23 cellular contexts compared by ENCODE assay signal in the genomic region with DNA sequence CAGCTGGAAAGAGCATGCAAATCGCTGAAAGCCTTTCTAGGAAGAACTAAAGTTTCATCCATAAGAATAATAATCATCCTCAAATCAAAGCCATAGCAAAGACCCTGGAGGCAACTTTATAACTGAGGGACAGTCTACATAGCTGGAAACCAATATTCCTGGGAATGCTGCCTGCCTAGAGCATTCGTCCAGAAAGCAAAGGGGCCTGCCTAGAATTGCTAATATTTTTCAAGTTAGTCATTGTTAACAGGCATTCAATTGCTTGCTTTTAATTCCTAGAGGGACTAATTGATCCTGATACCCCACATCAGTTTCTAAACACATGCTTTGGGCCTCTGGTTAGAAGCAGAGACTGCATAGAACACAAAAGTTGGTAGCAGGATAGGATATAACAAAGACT. TPM values are rescaled to one million over a fixed set of nuclear protein-coding genes. Genes with fewer than 3 reads are reported as not detected.
"Had no signal": no experiment of that assay in that cellular context is flagged by ENCODE, and none has a peak within 500 bp of the region (broad histone marks: within the 10 kb centered on the region; RNA-seq: fewer than 3 reads in every experiment).

No MANE protein-coding gene starts in this region.

- FAIRE-seq: TTC549 had no signal

- DNase-seq: activated CD4-positive, alpha-beta T cell treated with anti-CD3 and anti-CD28 coated beads, Interleukin-2, amount 10 ng/mL, durations not matched to agents 24 days and 14 days; activated CD4-positive, alpha-beta T cell treated with anti-CD3 and anti-CD28 coated beads, Interleukin-2, amount 50 U/mL, for 4 hours; activated CD8-positive, alpha-beta T cell treated with anti-CD3 and anti-CD28 coated beads for 36 hours; activated gamma-delta T cell treated with Interleukin-2 at 50 U/mL for 16 hours; activated naive CD4-positive, alpha-beta T cell treated with anti-CD3 and anti-CD28 coated beads for 36 hours; activated naive CD8-positive, alpha-beta T cell treated with anti-CD3 and anti-CD28 coated beads, Interleukin-2, amount 50 U/mL, for 24 hours; activated T-cell treated with anti-CD3 and anti-CD28 coated beads, Interleukin-2, amount 50 U/mL, for 24 hours; anterior cingulate cortex; brain microvascular endothelial cell; central memory CD4-positive, alpha-beta T cell; Karpas-422; NCI-H1105; NCI-H1417 treated with DMSO at 0.1 percent for 48 hours; NCI-H1930; NCI-H2081 treated with DMSO at 0.1 percent for 48 hours; NCI-H226; NCI-H524 treated with DMSO at 0.1 percent for 48 hours; SHP77; SJCRH30; SK-N-SH had no signal

- ATAC-seq: activated CD8-positive, alpha-beta T cell treated with anti-CD3 and anti-CD28 coated beads for 36 hours; activated naive CD8-positive, alpha-beta T cell treated with anti-CD3 and anti-CD28 coated beads, Interleukin-2, amount 50 U/mL, for 24 hours; Panc1 had no signal

RNA-seq across cellular contexts. Expression of gene PPARGC1A, which starts 4.2 kb away (rescaled TPM):
- total RNA-seq: activated CD4-positive, alpha-beta T cell treated with anti-CD3 and anti-CD28 coated beads, Interleukin-2, amount 10 ng/mL, durations not matched to agents 24 days and 14 days; activated CD8-positive, alpha-beta memory T cell treated with anti-CD3 and anti-CD28 coated beads for 36 hours; activated CD8-positive, alpha-beta T cell treated with anti-CD3 and anti-CD28 coated beads for 36 hours; activated naive CD4-positive, alpha-beta T cell treated with anti-CD3 and anti-CD28 coated beads for 36 hours had no signal
